13 cellular contexts compared by ENCODE assay signal in the genomic region with DNA sequence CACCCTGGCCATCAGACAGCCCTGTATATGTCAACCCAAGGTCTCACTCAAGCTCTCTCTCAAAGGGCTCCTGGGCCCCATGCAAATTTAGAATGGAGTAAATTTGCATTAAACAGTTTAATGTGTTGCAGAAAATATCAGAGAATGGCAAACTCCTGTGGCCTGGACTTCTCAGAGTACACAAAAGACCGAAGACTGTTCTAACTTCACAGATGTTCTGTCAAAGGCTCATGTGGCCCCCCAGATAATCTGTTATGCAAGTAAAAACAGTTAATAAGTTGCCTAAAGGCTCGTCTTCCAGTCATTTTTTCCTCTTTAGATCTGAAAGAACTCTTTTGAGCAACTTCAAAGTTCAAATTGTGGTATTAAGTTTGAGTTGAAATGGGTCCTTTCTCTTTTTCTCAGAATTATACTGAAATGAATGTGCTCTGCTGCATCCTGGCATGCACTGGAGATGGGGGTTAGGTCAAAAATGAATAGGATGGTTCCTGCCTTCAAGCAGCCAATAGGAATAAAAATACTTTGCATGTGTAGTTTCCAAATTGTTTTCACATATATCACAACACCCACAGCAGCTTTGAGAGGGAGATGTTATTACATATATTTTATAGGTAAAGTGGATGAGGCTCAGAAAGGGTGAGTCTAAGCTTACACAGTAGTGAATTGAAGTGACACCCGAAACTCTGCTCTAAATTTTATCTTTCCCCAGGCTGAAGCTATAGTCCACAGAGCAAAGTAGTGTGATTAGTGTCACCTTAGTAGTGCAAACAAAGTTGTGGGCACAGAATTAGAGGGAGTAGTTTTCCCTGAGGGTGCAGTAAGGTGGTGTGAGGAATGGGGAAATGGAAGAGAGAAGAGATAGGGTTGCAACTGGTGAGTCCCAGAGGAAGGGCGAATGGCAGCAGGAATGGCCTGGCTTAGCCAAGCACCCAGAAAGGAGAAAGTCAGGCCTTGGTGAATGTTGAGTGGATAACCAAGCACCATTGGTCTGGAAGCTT.
A peak's percentile ranks its signal among the peaks of the same experiment; 100 is the strongest.
DNase-seq lines count a peak whose midpoint lies in the region; ATAC-seq and TF ChIP-seq lines count a peak whose summit lies in the region.
"Had no signal": no experiment of that assay in that cellular context is flagged by ENCODE, and none has a peak within 500 bp of the region (broad histone marks: within the 10 kb centered on the region; RNA-seq: fewer than 3 reads in every experiment).

No MANE protein-coding gene starts in this region.

- no peak overlapping the region for H4K5ac ChIP-seq in H9 (ENCODE audit: insufficient read length, low read depth, low read length)

- CTCF ChIA-PET in GM10248 (lab: Yijun Ruan, JAX): interaction anchor here (1.5 to 2.4 kb wide), 2 partner anchors 8 to 11 kb away, joined by 6 to 7 read pairs; no protein-coding TSS in a partner anchor
- CTCF ChIA-PET in activated naive CD4-positive, alpha-beta T cell treated with anti-CD3 and anti-CD28 coated beads, Interleukin-2, amount 10 ng/mL, durations not matched to agents 7 days and 5 days (lab: Charles Lee): interaction anchor here (2.3 kb wide), 1 partner anchor 111 kb away, joined by 5 read pairs; no protein-coding TSS in a partner anchor

- no peaks in the 10 kb centered on the region for H3K23me2 ChIP-seq in H9 (ENCODE audit: insufficient read length, low read depth, low read length, poor library complexity, severe bottlenecking)

- no peak overlapping the region for H2AK5ac ChIP-seq in H9 (ENCODE audit: insufficient read length, low read length)

- H3T11ph ChIP-seq in H9 (ENCODE audit: low read length): no peak overlapping the region

- no peaks in the 10 kb centered on the region for H3K79me1 ChIP-seq in H9 (ENCODE audit: insufficient read depth, low read depth, low read length, poor library complexity, severe bottlenecking)

- no peak overlapping the region for H3K4ac ChIP-seq in H9 (ENCODE audit: low read depth, low read length)

- no peaks in the 10 kb centered on the region for H4K20me1 ChIP-seq in H9 (ENCODE audit: control insufficient read depth, insufficient read depth, insufficient read length)

- H3K18ac ChIP-seq in H9 (ENCODE audit: insufficient read length, low read depth, low read length): no peak overlapping the region

- no peaks in the 10 kb centered on the region for H3K79me2 ChIP-seq in H9 (ENCODE audit: insufficient read depth, low read length)

- no peaks in the 10 kb centered on the region for H3K36me3 Mint-ChIP-seq in activated naive CD4-positive, alpha-beta T cell treated with anti-CD3 and anti-CD28 coated beads, Interleukin-2, amount 10 ng/mL, durations not matched to agents 7 days and 5 days
- no peaks in the 10 kb centered on the region; a peak in 1 of 7 replicates for H3K36me3 Mint-ChIP-seq in H9 (ENCODE audit: insufficient read depth in 1 of 3, low read depth in 3 of 3)

- intact Hi-C loops in vagina (cut with DNase I): no loop called here

- H2BK12ac ChIP-seq in H9 (ENCODE audit: insufficient read length, low read depth, low read length): no peak overlapping the region

- no peak for TF ChIP-seq POLR2A in vagina (IDR thresholded peaks at IDR 0.05)

- no peak overlapping the region for H3K9ac ChIP-seq in H9 (ENCODE audit: extremely low read depth, insufficient read length, low read length)

- WGBS in H9 (ENCODE audit: extremely low coverage, insufficient read length, low lambda C conversion rate): no CpG with 5 or more reads among the region's 4 CpGs

- H3K9me3 Mint-ChIP-seq in activated naive CD4-positive, alpha-beta T cell treated with anti-CD3 and anti-CD28 coated beads, Interleukin-2, amount 10 ng/mL, durations not matched to agents 7 days and 5 days: no peaks in the 10 kb centered on the region
- no peaks in the 10 kb centered on the region; a peak in 2 of 5 replicates for H3K9me3 Mint-ChIP-seq in H9
- H3K9me3 Mint-ChIP-seq: HFFc6 had no signal

- H3K27ac Mint-ChIP-seq in activated naive CD4-positive, alpha-beta T cell treated with anti-CD3 and anti-CD28 coated beads, Interleukin-2, amount 10 ng/mL, durations not matched to agents 7 days and 5 days: peak overlapping the region; percentile 67
- peak overlapping the region in 1 of 3 experiments; percentile 34; a peak in 3 of 7 replicates for H3K27ac Mint-ChIP-seq in H9
- H3K27ac Mint-ChIP-seq: HFFc6 had no signal

- H3K4me1 ChIP-seq in H9 (ENCODE audit: insufficient read depth, low read length) (no peaks in the 10 kb centered on the region; the same call in 1 of the 2 replicates), vagina (no peaks in the 10 kb centered on the region)

- no peak overlapping the region for H3K14ac ChIP-seq in H9 (ENCODE audit: insufficient read depth, low read length)

- no peak overlapping the region for H3K56ac ChIP-seq in H9 (ENCODE audit: insufficient read length, low read depth, low read length)

- H3K9me3 ChIP-seq in H9 (ENCODE audit: control insufficient read depth, low read depth, low read length) (no peaks in the 10 kb centered on the region), vagina (no peaks in the 10 kb centered on the region)
- H3K9me3 ChIP-seq: SJSA1 had no signal

- no peak for TF ChIP-seq CTCF in GM10248 (IDR thresholded peaks at IDR 0.05; ENCODE audit: control extremely low read depth, extremely low read depth, low read depth, missing control alignments)
- TF ChIP-seq CTCF in H9 (conservative IDR thresholded peaks at IDR 0.05): no peak
- TF ChIP-seq CTCF in vagina (IDR thresholded peaks at IDR 0.05): no peak

- H3K27me3 Mint-ChIP-seq in activated naive CD4-positive, alpha-beta T cell treated with anti-CD3 and anti-CD28 coated beads, Interleukin-2, amount 10 ng/mL, durations not matched to agents 7 days and 5 days: peaks cover 4% of the 10 kb centered on the region
- H3K27me3 Mint-ChIP-seq in H9 (ENCODE audit: low read depth): no peaks in the 10 kb centered on the region

- H2BK120ac ChIP-seq in H9 (ENCODE audit: low read depth, low read length, poor library complexity, severe bottlenecking): no peak overlapping the region

- H2AFZ ChIP-seq in H9 (ENCODE audit: low read length): no peak overlapping the region

- H3K4me2 ChIP-seq in H9 (ENCODE audit: insufficient read depth, insufficient read length, low read length): no peak overlapping the region

- no peak overlapping the region for H4K91ac ChIP-seq in H9 (ENCODE audit: insufficient read length, low read depth, low read length)

- POLR2A ChIA-PET in GM10248 (lab: Yijun Ruan, JAX): no interaction called here

- H3K36me3 ChIP-seq in vagina: no peaks in the 10 kb centered on the region
- H3K36me3 ChIP-seq: SJSA1 had no signal

- H3K23ac ChIP-seq in H9 (ENCODE audit: insufficient read length, low read depth, low read length): no peak overlapping the region

- H3K4me3 ChIP-seq in vagina: no peak overlapping the region
- H3K4me3 ChIP-seq: SJSA1 had no signal

- no peak overlapping the region for H3K4me3 Mint-ChIP-seq in activated naive CD4-positive, alpha-beta T cell treated with anti-CD3 and anti-CD28 coated beads, Interleukin-2, amount 10 ng/mL, durations not matched to agents 7 days and 5 days
- no peak overlapping the region for H3K4me3 Mint-ChIP-seq in H9
- H3K4me3 Mint-ChIP-seq: HFFc6 had no signal

- ATAC-seq in GM18909 (IDR thresholded peaks at IDR 0.05; ENCODE audit: poor library complexity, unreplicated experiment): peak; percentile 65
- peak; percentile 60 for ATAC-seq in HG02981 (IDR thresholded peaks at IDR 0.05; ENCODE audit: unreplicated experiment)
- ATAC-seq: left colon, sciatic nerve had no signal

- no peak overlapping the region for H2BK15ac ChIP-seq in H9 (ENCODE audit: low read depth, low read length)

- H2BK20ac ChIP-seq in H9 (ENCODE audit: low read depth, low read length, poor library complexity, severe bottlenecking): no peak overlapping the region

- H3K4me1 Mint-ChIP-seq in activated naive CD4-positive, alpha-beta T cell treated with anti-CD3 and anti-CD28 coated beads, Interleukin-2, amount 10 ng/mL, durations not matched to agents 7 days and 5 days: peaks cover 40% of the 10 kb centered on the region
- H3K4me1 Mint-ChIP-seq in H9: peaks cover 33 to 34% of the 10 kb centered on the region in 2 experiments

- no peak overlapping the region for H2BK5ac ChIP-seq in H9 (ENCODE audit: insufficient read length, low read length)

- DNase-seq in GM10248 (ENCODE audit: extremely low spot score): peak; percentile 21
- no peak for DNase-seq in activated naive CD4-positive, alpha-beta T cell treated with anti-CD3 and anti-CD28 coated beads, Interleukin-2, amount 10 ng/mL, durations not matched to agents 7 days and 5 days
- no peak for DNase-seq in H9
- DNase-seq in nucleus accumbens (lab: John Stamatoyannopoulos, UW): no peak
- no peak for DNase-seq in vagina (ENCODE audit: extremely low spot score in 2 of 2)
- DNase-seq in hippocampal formation (lab: John Stamatoyannopoulos, UW): no peak
- DNase-seq: HFFc6, left colon, NCI-H1092 treated with DMSO at 0.1 percent for 48 hours had no signal

- H3K27me3 ChIP-seq in H9 (ENCODE audit: insufficient read depth, low read length) (no peaks in the 10 kb centered on the region), vagina (no peaks in the 10 kb centered on the region)
- H3K27me3 ChIP-seq: SJSA1 had no signal

- no peak overlapping the region for H3K27ac ChIP-seq in H9 (ENCODE audit: insufficient read length, low read depth, low read length)
- H3K27ac ChIP-seq in vagina: no peak overlapping the region
- H3K27ac ChIP-seq: SJSA1 had no signal

- no peak overlapping the region for H4K8ac ChIP-seq in H9 (replicated peaks; ENCODE audit: insufficient read length, low read depth, low read length)
